1 cellular context compared by ENCODE assay signal in genomic region chr6:25175216-25175615, GRCh38.
TF ChIP-seq lines count a peak whose summit lies in the region.

No MANE protein-coding gene starts in this region.

TF ChIP-seq in GM23338, 12 proteins besides CTCF, POLR2A, EP300 and RAD21 (continued from another document):
- TF ChIP-seq REST (IDR thresholded peaks at IDR 0.05; ENCODE audit: unreplicated experiment) = no peak
- TF ChIP-seq NANOG (IDR thresholded peaks at IDR 0.05; ENCODE audit: borderline replicate concordance) = no peak
- TF ChIP-seq ZNF331 (CRISPR knock-in tag; IDR thresholded peaks at IDR 0.05; ENCODE audit: low read depth) = no peak
- TF ChIP-seq ETS1 (IDR thresholded peaks at IDR 0.05) = no peak
- no peak for TF ChIP-seq EZH2phosphoT487 (IDR thresholded peaks at IDR 0.05; ENCODE audit: unreplicated experiment)
- TF ChIP-seq ZNF462 (CRISPR knock-in tag; IDR thresholded peaks at IDR 0.05) = no peak
- no peak for TF ChIP-seq JUNB (IDR thresholded peaks at IDR 0.05; ENCODE audit: unreplicated experiment)
- no peak for TF ChIP-seq EZH2 (IDR thresholded peaks at IDR 0.05; ENCODE audit: low read depth, unreplicated experiment)
- TF ChIP-seq STAT1 (IDR thresholded peaks at IDR 0.05; ENCODE audit: unreplicated experiment) = no peak
